In genomic region chr6:109631403-109631802, GRCh38 we compare ENCODE assay signal across 3 cellular contexts.
TF ChIP-seq lines count a peak whose summit lies in the region.

No MANE protein-coding gene starts in this region.

TF ChIP-seq in HepG2, 621 proteins besides CTCF, POLR2A, EP300 and RAD21:
- no peak for TF ChIP-seq ZNF331 (CRISPR knock-in tag; IDR thresholded peaks at IDR 0.05)
- 0 out of 2 replicates have a peak, but pooled peaks have one; percentile 30 for TF ChIP-seq ZNF7 (CRISPR knock-in tag; IDR thresholded peaks at IDR 0.05)
- peak; percentile 54; the same call in 1 of the 2 replicates for TF ChIP-seq CEBPB (IDR thresholded peaks at IDR 0.05; ENCODE audit: borderline replicate concordance, low read depth, low read length)
TF ChIP-seq in HepG2: peak in this region for 2.

TF ChIP-seq in IMR-90, 13 proteins besides CTCF, POLR2A, EP300 and RAD21:
- peak; percentile 58 for TF ChIP-seq CEBPB (IDR thresholded peaks at IDR 0.05; ENCODE audit: low read depth, low read length)
- no peak for TF ChIP-seq CHD1 (IDR thresholded peaks at IDR 0.05; ENCODE audit: low read depth, low read length)

TF ChIP-seq in K562, 482 proteins besides CTCF, POLR2A, EP300 and RAD21:
- TF ChIP-seq CEBPB (tag; IDR thresholded peaks at IDR 0.05) (peak; percentile 36), MCM2 (IDR thresholded peaks at IDR 0.05; ENCODE audit: low read depth) (no peak)
